29 cellular contexts compared by ENCODE assay signal in genomic region chr3:138011722-138012121, GRCh38. TPM values are rescaled to one million over a fixed set of nuclear protein-coding genes. Genes with fewer than 3 reads are reported as not detected.
"Had no signal": no experiment of that assay in that cellular context is flagged by ENCODE, and none has a peak within 500 bp of the region (broad histone marks: within the 10 kb centered on the region; RNA-seq: fewer than 3 reads in every experiment).

No MANE protein-coding gene starts in this region.

- H3K36me3 ChIP-seq: neural progenitor cell, sigmoid colon, thyroid gland had no signal

- H3K27ac ChIP-seq: body of pancreas, neural progenitor cell, sigmoid colon, thyroid gland, VCaP had no signal

- H3K4me3 ChIP-seq: body of pancreas, lung, neural progenitor cell, sigmoid colon, smooth muscle cell, thyroid gland had no signal

- ATAC-seq: activated CD8-positive, alpha-beta T cell treated with anti-CD3 and anti-CD28 coated beads, Interleukin-2, amount 10 ng/mL, durations not matched to agents 7 days and 5 days; body of pancreas; esophagus mucosa; naive thymus-derived CD8-positive, alpha-beta T cell had no signal

- DNase-seq: activated CD4-positive, alpha-beta T cell treated with anti-CD3 and anti-CD28 coated beads, Interleukin-2, amount 10 ng/mL, durations not matched to agents 7 days and 5 days; activated CD4-positive, CD25-positive, alpha-beta regulatory T cell treated with anti-CD3 and anti-CD28 coated beads, Interleukin-2, amount 50 U/mL, for 72 hours; activated CD8-positive, alpha-beta T cell treated with anti-CD3 and anti-CD28 coated beads, Interleukin-2, amount 10 ng/mL, durations not matched to agents 7 days and 5 days; activated gamma-delta T cell; anterior cingulate cortex; body of pancreas; caudate nucleus; dermis blood vessel endothelial cell; effector memory CD4-positive, alpha-beta T cell; glutamatergic neuron; hypothalamus; naive thymus-derived CD8-positive, alpha-beta T cell; posterior cingulate gyrus; sigmoid colon; stimulated activated CD4-positive, alpha-beta T cell treated with anti-CD3 and anti-CD28 coated beads, Interleukin-15, amount 100 ng/mL, for 24 hours; stimulated activated naive CD4-positive, alpha-beta T cell; substantia nigra; thyroid gland had no signal

- H3K9me3 ChIP-seq: body of pancreas, sigmoid colon, thyroid gland had no signal

- H3K4me1 ChIP-seq: body of pancreas, neural progenitor cell, sigmoid colon, thyroid gland had no signal

- H3K27me3 ChIP-seq: body of pancreas, neural progenitor cell, sigmoid colon, thyroid gland had no signal

RNA-seq across cellular contexts. Expression of gene CLDN18, which starts 1.8 kb away (rescaled TPM):
- total RNA-seq: activated CD4-positive, alpha-beta T cell treated with anti-CD3 and anti-CD28 coated beads, Interleukin-2, amount 10 ng/mL, durations not matched to agents 7 days and 5 days; activated CD8-positive, alpha-beta T cell treated with anti-CD3 and anti-CD28 coated beads, Interleukin-2, amount 10 ng/mL, durations not matched to agents 7 days and 5 days; activated T-helper 1 cell treated with anti-CD3 and anti-CD28 coated beads, Interleukin-12 subunit alpha, Interleukin-12 subunit beta, Interleukin-2, Interleukin-4 antibody, amounts not matched to agents 30 ng/mL and 10 ng/mL and 1 ng/mL, durations not matched to agents 14 hours and 24 hours and 36 hours; dermis blood vessel endothelial cell; endothelial cell of umbilical vein; esophagus mucosa; frontal cortex; naive thymus-derived CD8-positive, alpha-beta T cell; omental fat pad; sigmoid colon; smooth muscle cell; T-helper 2 cell treated with Interferon-gamma antibody and Interleukin-4, amounts not matched to agents 100 ng/mL and 5 ng/mL, for 36 hours; thyroid gland; urinary bladder had no signal
- polyA plus RNA-seq: endothelial cell of umbilical vein; naive thymus-derived CD8-positive, alpha-beta T cell; urinary bladder had no signal
